8 cellular contexts compared by ENCODE assay signal in genomic region chr20:10034717-10035571, GRCh38. TPM values are rescaled to one million over a fixed set of nuclear protein-coding genes. Genes with fewer than 3 reads are reported as not detected.
DNase-seq lines count a peak whose midpoint lies in the region; ATAC-seq and TF ChIP-seq lines count a peak whose summit lies in the region.

TSS of gene ANKEF1 (plus strand) at chr20:10034987. CDS start at chr20:10038302, 3,315 bp downstream.

- no peaks in the 10 kb centered on the region for H4K20me1 ChIP-seq in neural cell (ENCODE audit: insufficient read depth)

- DNase-seq in DMS 273 (lab: John Stamatoyannopoulos, UW; ENCODE audit: unreplicated experiment): peak; percentile 93
- DNase-seq in OCI-M1 (lab: John Stamatoyannopoulos, UW): peak; percentile 61
- DNase-seq in activated T-helper 2 cell treated with anti-CD3 and anti-CD28 coated beads, Interferon-gamma antibody, Interleukin-2, Interleukin-4, amounts not matched to agents 10 μg/mL and 5 μg/mL and 100 μg/mL, durations not matched to agents 14 hours and 24 hours and 36 hours (ENCODE audit: low spot score): peak; percentile 75
- peak; percentile 29 for DNase-seq in fibroblast of villous mesenchyme (ENCODE audit: low read depth)

- H3K4me3 ChIP-seq in fibroblast of villous mesenchyme (ENCODE audit: low read depth, low read length): peak within 1 kb of the TSS; percentile 59
- H3K4me3 ChIP-seq in neural cell (ENCODE audit: low read length): peak within 1 kb of the TSS; percentile 95

- H3K4me2 ChIP-seq in neural cell (ENCODE audit: low read length): peak within 1 kb of the TSS; percentile 42

- peaks cover 4% of the 10 kb centered on the region for H3K27me3 Mint-ChIP-seq in IgD-negative memory B cell
- H3K27me3 Mint-ChIP-seq in activated T-helper 2 cell treated with anti-CD3 and anti-CD28 coated beads, Interferon-gamma antibody, Interleukin-2, Interleukin-4, amounts not matched to agents 10 μg/mL and 5 μg/mL and 100 μg/mL, durations not matched to agents 14 hours and 24 hours and 36 hours (ENCODE audit: low read depth): peaks cover 14% of the 10 kb centered on the region
- peaks cover 7% of the 10 kb centered on the region for H3K27me3 Mint-ChIP-seq in stimulated activated naive CD8-positive, alpha-beta T cell treated with anti-CD3 and anti-CD28 coated beads, Interleukin-15, Interleukin-2, amounts not matched to agents 100 ng/mL and 50 ng/mL, for 24 hours

- peak within 1 kb of the TSS; percentile 34 for H3K27ac ChIP-seq in neural cell (ENCODE audit: low read length)

- H3K9me3 ChIP-seq in neural cell (ENCODE audit: low read length): no peaks in the 10 kb centered on the region

- H3K9ac ChIP-seq in neural cell (ENCODE audit: low read length): peak within 1 kb of the TSS; percentile 72

- no peaks in the 10 kb centered on the region for H3K36me3 ChIP-seq in neural cell (ENCODE audit: insufficient read depth, low read length)

- peak within 1 kb of the TSS; percentile 96 for H2AFZ ChIP-seq in neural cell (ENCODE audit: low read depth, low read length)

- H3K27ac Mint-ChIP-seq in IgD-negative memory B cell: peak within 1 kb of the TSS; percentile 17 to 50 (median 23)
- no peak within 1 kb of the TSS for H3K27ac Mint-ChIP-seq in activated T-helper 2 cell treated with anti-CD3 and anti-CD28 coated beads, Interferon-gamma antibody, Interleukin-2, Interleukin-4, amounts not matched to agents 10 μg/mL and 5 μg/mL and 100 μg/mL, durations not matched to agents 14 hours and 24 hours and 36 hours
- no peak within 1 kb of the TSS for H3K27ac Mint-ChIP-seq in stimulated activated naive CD8-positive, alpha-beta T cell treated with anti-CD3 and anti-CD28 coated beads, Interleukin-15, Interleukin-2, amounts not matched to agents 100 ng/mL and 50 ng/mL, for 24 hours

- TF ChIP-seq CTCF in fibroblast of villous mesenchyme (IDR thresholded peaks at IDR 0.05; ENCODE audit: insufficient read depth, low read depth, low read length): no peak
- no peak for TF ChIP-seq CTCF in neural cell (IDR thresholded peaks at IDR 0.05; ENCODE audit: poor library complexity, severe bottlenecking)

- peak within 1 kb of the TSS; percentile 72 to 89 (median 76) for H3K4me3 Mint-ChIP-seq in IgD-negative memory B cell
- peak within 1 kb of the TSS; percentile 64 for H3K4me3 Mint-ChIP-seq in activated T-helper 2 cell treated with anti-CD3 and anti-CD28 coated beads, Interferon-gamma antibody, Interleukin-2, Interleukin-4, amounts not matched to agents 10 μg/mL and 5 μg/mL and 100 μg/mL, durations not matched to agents 14 hours and 24 hours and 36 hours (ENCODE audit: low read depth)
- peak within 1 kb of the TSS; percentile 41 for H3K4me3 Mint-ChIP-seq in stimulated activated naive CD8-positive, alpha-beta T cell treated with anti-CD3 and anti-CD28 coated beads, Interleukin-15, Interleukin-2, amounts not matched to agents 100 ng/mL and 50 ng/mL, for 24 hours

- no peaks in the 10 kb centered on the region for H3F3A ChIP-seq in neural cell (ENCODE audit: insufficient read depth, low read length, poor library complexity, severe bottlenecking)

- no peaks in the 10 kb centered on the region for H3K27me3 ChIP-seq in neural cell (ENCODE audit: insufficient read depth, low read depth, low read length)

- peaks cover 3% of the 10 kb centered on the region for H3K36me3 Mint-ChIP-seq in IgD-negative memory B cell
- no peaks in the 10 kb centered on the region for H3K36me3 Mint-ChIP-seq in activated T-helper 2 cell treated with anti-CD3 and anti-CD28 coated beads, Interferon-gamma antibody, Interleukin-2, Interleukin-4, amounts not matched to agents 10 μg/mL and 5 μg/mL and 100 μg/mL, durations not matched to agents 14 hours and 24 hours and 36 hours (ENCODE audit: low read depth)
- no peaks in the 10 kb centered on the region for H3K36me3 Mint-ChIP-seq in stimulated activated naive CD8-positive, alpha-beta T cell treated with anti-CD3 and anti-CD28 coated beads, Interleukin-15, Interleukin-2, amounts not matched to agents 100 ng/mL and 50 ng/mL, for 24 hours (ENCODE audit: low read depth)

- H3K9me3 Mint-ChIP-seq in IgD-negative memory B cell: no peaks in the 10 kb centered on the region
- no peaks in the 10 kb centered on the region for H3K9me3 Mint-ChIP-seq in activated T-helper 2 cell treated with anti-CD3 and anti-CD28 coated beads, Interferon-gamma antibody, Interleukin-2, Interleukin-4, amounts not matched to agents 10 μg/mL and 5 μg/mL and 100 μg/mL, durations not matched to agents 14 hours and 24 hours and 36 hours
- no peaks in the 10 kb centered on the region for H3K9me3 Mint-ChIP-seq in stimulated activated naive CD8-positive, alpha-beta T cell treated with anti-CD3 and anti-CD28 coated beads, Interleukin-15, Interleukin-2, amounts not matched to agents 100 ng/mL and 50 ng/mL, for 24 hours

- intact Hi-C loops in activated T-helper 2 cell treated with anti-CD3 and anti-CD28 coated beads, Interferon-gamma antibody, Interleukin-2, Interleukin-4, amounts not matched to agents 10 μg/mL and 5 μg/mL and 100 μg/mL, durations not matched to agents 14 hours and 24 hours and 36 hours (cut with micrococcal nuclease): no loop called here

- no peaks in the 10 kb centered on the region for H3K79me2 ChIP-seq in neural cell (replicated peaks; ENCODE audit: insufficient read depth, low read length)

- no peak for TF ChIP-seq RAD21 in neural cell (conservative IDR thresholded peaks at IDR 0.05)

- TF ChIP-seq EP300 in neural cell (conservative IDR thresholded peaks at IDR 0.05; ENCODE audit: poor library complexity, severe bottlenecking): peak; percentile 43

- H3K9me2 ChIP-seq in neural cell (ENCODE audit: insufficient read depth, low read length): no peaks in the 10 kb centered on the region

- peak; percentile 98 for ATAC-seq in GM21576 (IDR thresholded peaks at IDR 0.05; ENCODE audit: unreplicated experiment)

- peaks cover 5 to 10% (median 10%) of the 10 kb centered on the region in 3 donors for H3K4me1 Mint-ChIP-seq in IgD-negative memory B cell
- H3K4me1 Mint-ChIP-seq in activated T-helper 2 cell treated with anti-CD3 and anti-CD28 coated beads, Interferon-gamma antibody, Interleukin-2, Interleukin-4, amounts not matched to agents 10 μg/mL and 5 μg/mL and 100 μg/mL, durations not matched to agents 14 hours and 24 hours and 36 hours (ENCODE audit: low read depth): peaks cover 3% of the 10 kb centered on the region
- H3K4me1 Mint-ChIP-seq in stimulated activated naive CD8-positive, alpha-beta T cell treated with anti-CD3 and anti-CD28 coated beads, Interleukin-15, Interleukin-2, amounts not matched to agents 100 ng/mL and 50 ng/mL, for 24 hours (ENCODE audit: low read depth): peaks cover 4% of the 10 kb centered on the region

TF ChIP-seq in neural cell, 6 proteins besides CTCF, POLR2A, EP300 and RAD21:
- no peak for TF ChIP-seq EZH2 (IDR thresholded peaks at IDR 0.05; ENCODE audit: borderline replicate concordance, insufficient read depth, low read length, poor library complexity, severe bottlenecking)
- peak; percentile 41 for TF ChIP-seq POLR2AphosphoS5 (IDR thresholded peaks at IDR 0.05)
- no peak for TF ChIP-seq TAF1 (IDR thresholded peaks at IDR 0.05; ENCODE audit: low read depth)
- TF ChIP-seq MXI1 (conservative IDR thresholded peaks at IDR 0.05; ENCODE audit: poor library complexity, severe bottlenecking): peak; percentile 78

RNA-seq across cellular contexts. Expression of gene ANKEF1, which starts in this region (rescaled TPM):
- 6.2 TPM for polyA plus RNA-seq in IgD-negative memory B cell
- total RNA-seq in activated T-helper 2 cell treated with anti-CD3 and anti-CD28 coated beads, Interferon-gamma antibody, Interleukin-2, Interleukin-4, amounts not matched to agents 10 μg/mL and 5 μg/mL and 100 μg/mL, durations not matched to agents 14 hours and 24 hours and 36 hours: 0.25 and 0.39 TPM in 2 replicates
- total RNA-seq in fibroblast of villous mesenchyme: 0.97 and 1.3 TPM in 2 replicates
- polyA plus RNA-seq in neural cell: 3.2 and 3.5 TPM in 2 replicates
- polyA minus RNA-seq in neural cell: 7.5 and 9.3 TPM in 2 replicates

Comparison
In these comparisons a context has a peak if more than half of its experiments do, and no peak if none do; other contexts are left out.
1. Peak in every context shown above with its lines: DNase-seq, ATAC-seq, H3K4me3 ChIP-seq and H3K27ac ChIP-seq.
2. Peak in DNase-seq in activated T-helper 2 cell treated with anti-CD3 and anti-CD28 coated beads, Interferon-gamma antibody, Interleukin-2, Interleukin-4, amounts not matched to agents 10 μg/mL and 5 μg/mL and 100 μg/mL, durations not matched to agents 14 hours and 24 hours and 36 hours; RNA of the gene not detected or under 1 TPM.
3. DNase-seq: peak in every context shown above with its lines; median percentile 93 in DMS 273; 75 in activated T-helper 2 cell treated with anti-CD3 and anti-CD28 coated beads, Interferon-gamma antibody, Interleukin-2, Interleukin-4, amounts not matched to agents 10 μg/mL and 5 μg/mL and 100 μg/mL, durations not matched to agents 14 hours and 24 hours and 36 hours; 61 in OCI-M1; 29 in fibroblast of villous mesenchyme.
4. H3K27ac Mint-ChIP-seq: peak in IgD-negative memory B cell (3 of 3); none in activated T-helper 2 cell treated with anti-CD3 and anti-CD28 coated beads, Interferon-gamma antibody, Interleukin-2, Interleukin-4, amounts not matched to agents 10 μg/mL and 5 μg/mL and 100 μg/mL, durations not matched to agents 14 hours and 24 hours and 36 hours (single experiment) and stimulated activated naive CD8-positive, alpha-beta T cell treated with anti-CD3 and anti-CD28 coated beads, Interleukin-15, Interleukin-2, amounts not matched to agents 100 ng/mL and 50 ng/mL, for 24 hours (single experiment).